Comparison of ENCODE assay signal across 2 cellular contexts in the genomic region with DNA sequence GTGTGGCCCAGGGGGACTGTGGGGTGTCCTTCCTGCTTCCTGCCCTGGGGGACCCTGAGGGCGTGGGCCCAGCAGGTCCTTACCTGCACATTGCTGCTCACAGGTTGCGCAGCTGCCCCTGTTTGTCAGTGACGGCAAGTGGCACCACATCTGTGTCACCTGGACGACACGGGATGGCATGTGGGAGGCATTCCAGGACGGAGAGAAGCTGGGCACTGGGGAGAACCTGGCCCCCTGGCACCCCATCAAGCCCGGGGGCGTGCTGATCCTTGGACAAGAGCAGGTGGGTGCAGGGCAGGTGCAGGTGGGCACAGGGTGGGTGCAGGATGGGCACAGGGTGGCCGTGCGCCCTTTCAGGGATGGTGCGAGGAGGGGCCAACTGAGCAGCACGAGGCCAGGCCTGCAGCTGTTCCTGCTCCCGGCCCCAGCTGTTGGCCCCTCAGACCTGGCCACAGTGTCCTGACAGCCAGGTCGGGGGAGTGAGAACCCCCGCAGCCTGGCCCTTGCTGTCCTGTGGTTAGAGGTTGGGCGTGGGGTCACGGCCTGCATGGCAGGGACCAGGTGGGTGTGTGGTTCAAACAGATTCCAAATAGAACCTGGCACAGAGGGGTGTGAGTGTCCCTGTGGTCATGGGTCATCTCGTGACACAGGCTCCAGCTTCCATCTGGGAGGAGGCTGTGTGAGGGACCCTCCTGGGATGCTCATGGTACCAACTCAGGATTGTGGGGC.
A peak's percentile ranks its signal among the peaks of the same experiment; 100 is the strongest.
TF ChIP-seq lines count a peak whose summit lies in the region.

No MANE protein-coding gene starts in this region.

TF ChIP-seq in HEK293, 187 proteins besides CTCF, POLR2A, EP300 and RAD21:
- TF ChIP-seq ZFHX2 (tag by site-specific recombination; conservative IDR thresholded peaks at IDR 0.05) (0 out of 2 replicates have a peak, but pooled peaks have one; percentile 12), HIC1 (tag by site-specific recombination; IDR thresholded peaks at IDR 0.05) (peak; percentile 18; the same call in 1 of the 2 replicates), ZNF48 (tag by site-specific recombination; IDR thresholded peaks at IDR 0.05) (no peak)

TF ChIP-seq in H1, 55 proteins besides CTCF, POLR2A, EP300 and RAD21:
- TF ChIP-seq KDM1A (IDR thresholded peaks at IDR 0.05; ENCODE audit: borderline replicate concordance, low read length) (no peak), POU5F1 (IDR thresholded peaks at IDR 0.05; ENCODE audit: low read depth, low read length) (no peak), RNF2 (IDR thresholded peaks at IDR 0.05; ENCODE audit: borderline replicate concordance, low read depth, low read length, missing control alignments, poor library complexity, severe bottlenecking) (no peak), USF2 (IDR thresholded peaks at IDR 0.05; ENCODE audit: low read length) (no peak), TBP (IDR thresholded peaks at IDR 0.05; ENCODE audit: low read depth, low read length) (no peak), SIN3A (conservative IDR thresholded peaks at IDR 0.05 in 1 of 2, IDR thresholded peaks at IDR 0.05 in 1 of 2; ENCODE audit: low read depth in 1 of 2, low read length in 2 of 2) (no peak), SP4 (IDR thresholded peaks at IDR 0.05; ENCODE audit: low read length) (no peak), ATF3 (IDR thresholded peaks at IDR 0.05; ENCODE audit: insufficient read depth, low read depth, low read length) (no peak), BCL11A (IDR thresholded peaks at IDR 0.05; ENCODE audit: low read depth in 2 of 2, low read length in 2 of 2) (no peak), KDM5A (IDR thresholded peaks at IDR 0.05; ENCODE audit: low read length) (no peak), MAFK (IDR thresholded peaks at IDR 0.05; ENCODE audit: low read depth, low read length) (no peak), KDM4A (IDR thresholded peaks at IDR 0.05; ENCODE audit: low read depth, low read length, severe bottlenecking) (no peak), ATF2 (IDR thresholded peaks at IDR 0.05; ENCODE audit: low read length) (no peak), SIRT6 (IDR thresholded peaks at IDR 0.05; ENCODE audit: low read length) (no peak)
- TF ChIP-seq, protein P1, sequence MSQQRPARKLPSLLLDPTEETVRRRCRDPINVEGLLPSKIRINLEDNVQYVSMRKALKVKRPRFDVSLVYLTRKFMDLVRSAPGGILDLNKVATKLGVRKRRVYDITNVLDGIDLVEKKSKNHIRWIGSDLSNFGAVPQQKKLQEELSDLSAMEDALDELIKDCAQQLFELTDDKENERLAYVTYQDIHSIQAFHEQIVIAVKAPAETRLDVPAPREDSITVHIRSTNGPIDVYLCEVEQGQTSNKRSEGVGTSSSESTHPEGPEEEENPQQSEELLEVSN (IDR thresholded peaks at IDR 0.05) = no peak
